In the genomic region with DNA sequence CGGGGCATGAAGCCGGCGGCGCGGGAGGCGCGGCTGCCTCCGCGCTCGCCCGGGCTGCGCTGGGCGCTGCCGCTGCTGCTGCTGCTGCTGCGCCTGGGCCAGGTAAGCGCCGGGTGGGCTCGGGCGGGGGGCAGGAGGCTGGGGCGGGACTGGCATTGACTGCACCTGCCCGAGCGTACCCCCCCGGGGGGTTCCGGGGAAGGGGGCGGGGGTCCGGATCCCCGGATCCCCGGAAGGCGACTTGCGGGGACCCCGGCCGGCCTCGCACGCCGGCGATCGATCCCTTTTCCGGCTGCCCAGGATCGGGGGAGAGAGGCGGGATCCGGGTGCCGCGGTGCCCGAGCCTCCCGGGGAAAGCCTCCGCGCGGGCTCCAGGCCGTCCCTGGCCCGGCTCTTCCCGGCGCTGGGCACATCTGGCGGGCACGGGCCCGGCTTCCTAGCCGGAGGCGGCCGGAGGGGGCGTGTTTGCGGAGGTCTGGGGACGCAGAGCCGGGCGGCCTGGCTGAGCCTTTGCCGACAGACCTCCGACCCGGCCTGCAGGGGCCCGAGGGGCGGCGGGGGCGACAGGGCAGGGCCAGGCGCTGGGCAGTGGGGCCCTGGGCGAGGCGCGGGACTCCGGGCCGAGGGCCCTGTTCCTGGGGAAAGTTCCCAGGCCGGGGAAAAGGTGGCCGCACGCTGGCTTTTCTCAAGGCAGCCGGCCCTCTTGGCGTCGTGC, we compare ENCODE assay signal across 8 cellular contexts. TPM values are rescaled to one million over a fixed set of nuclear protein-coding genes. Genes with fewer than 3 reads are reported as not detected.
A peak's percentile ranks its signal among the peaks of the same experiment; 100 is the strongest.
DNase-seq lines count a peak whose midpoint lies in the region; ATAC-seq and TF ChIP-seq lines count a peak whose summit lies in the region.

No MANE protein-coding gene starts in this region.

- ATAC-seq in GM21576 (IDR thresholded peaks at IDR 0.05; ENCODE audit: unreplicated experiment) (peak; percentile 64), foreskin keratinocyte (peak; percentile 68)

- DNase-seq in DMS53 (lab: John Stamatoyannopoulos, UW) (peak; percentile 62), DMS53 treated with DMSO at 0.1 percent for 48 hours (lab: John Stamatoyannopoulos, UW; ENCODE audit: unreplicated experiment) (no peak), foreskin keratinocyte (no peak), NCI-H2107 treated with DMSO at 0.1 percent for 48 hours (lab: John Stamatoyannopoulos, UW; ENCODE audit: unreplicated experiment) (no peak)
- DNase-seq in activated CD8-positive, alpha-beta memory T cell treated with anti-CD3 and anti-CD28 coated beads, Interleukin-2, amount 50 U/mL, for 4 hours = peak; percentile 33

- no peak overlapping the region for H3K27ac Mint-ChIP-seq in IgD-negative memory B cell

- H3K4me3 Mint-ChIP-seq in IgD-negative memory B cell = peak overlapping the region; percentile 87 to 97 (median 90)

- H3K36me3 ChIP-seq in neutrophil = no peaks in the 10 kb centered on the region

- H3K4me1 ChIP-seq in foreskin keratinocyte (peaks cover 4% of the 10 kb centered on the region), neutrophil (ENCODE audit: control insufficient read depth in 1 of 2, insufficient read depth in 1 of 2, low read depth in 1 of 2, low read length in 1 of 2) (peaks cover 76 to 78% of the 10 kb centered on the region in 2 experiments)

- H3K9me3 Mint-ChIP-seq in IgD-negative memory B cell = peaks cover 0 to 1% (median 0%) of the 10 kb centered on the region in 3 donors

- TF ChIP-seq CTCF in foreskin keratinocyte (conservative IDR thresholded peaks at IDR 0.05) (peak; percentile 23), neutrophil (IDR thresholded peaks at IDR 0.05) (no peak)

- peaks cover 15 to 25% (median 17%) of the 10 kb centered on the region in 3 donors for H3K4me1 Mint-ChIP-seq in IgD-negative memory B cell

- peaks cover 1% of the 10 kb centered on the region for H3K36me3 Mint-ChIP-seq in IgD-negative memory B cell

- peaks cover 2% of the 10 kb centered on the region for H3K27me3 Mint-ChIP-seq in IgD-negative memory B cell

- H3K27ac ChIP-seq in foreskin keratinocyte (no peak overlapping the region), neutrophil (peak overlapping the region; percentile 92)

- H3K27me3 ChIP-seq in foreskin keratinocyte (peaks cover 15% of the 10 kb centered on the region), neutrophil (no peaks in the 10 kb centered on the region)

- peak overlapping the region; percentile 69 to 93 for H3K4me3 ChIP-seq in neutrophil (ENCODE audit: low read depth in 1 of 2, low read length in 1 of 2)

- H3K9me3 ChIP-seq in neutrophil = no peaks in the 10 kb centered on the region

RNA-seq across cellular contexts. Expression of a gene that starts 0.7 kb away (rescaled TPM):
- polyA plus RNA-seq in IgD-negative memory B cell (8.1 TPM), foreskin keratinocyte (0.65 and 0.69 TPM in 2 replicates)
- 0.92 and 2.0 TPM in 2 replicates for total RNA-seq in foreskin keratinocyte

Comparison
In these comparisons a context has a peak if more than half of its experiments do, and no peak if none do; other contexts are left out.
1. DNase-seq: peak in DMS53 (single experiment) and activated CD8-positive, alpha-beta memory T cell treated with anti-CD3 and anti-CD28 coated beads, Interleukin-2, amount 50 U/mL, for 4 hours (single experiment); none in DMS53 treated with DMSO at 0.1 percent for 48 hours (single experiment), foreskin keratinocyte (0 of 2) and NCI-H2107 treated with DMSO at 0.1 percent for 48 hours (single experiment).